ENCODE assay signal across 1 cellular context in genomic region chr5:43042176-43042625, GRCh38.
A peak's percentile ranks its signal among the peaks of the same experiment; 100 is the strongest.
TF ChIP-seq lines count a peak whose summit lies in the region.

No MANE protein-coding gene starts in this region.

TF ChIP-seq in K562, 482 proteins besides CTCF, POLR2A, EP300 and RAD21 (continued from another document and continues in another):
- TF ChIP-seq HNRNPL (IDR thresholded peaks at IDR 0.05; ENCODE audit: low read depth, low read length), result no peak
- no peak for TF ChIP-seq ZNF561 (CRISPR knock-in tag; conservative IDR thresholded peaks at IDR 0.05)
- TF ChIP-seq MITF (IDR thresholded peaks at IDR 0.05), result peak; percentile 18; the same call in 1 of the 2 replicates
- TF ChIP-seq MEIS2 (IDR thresholded peaks at IDR 0.05; ENCODE audit: partially characterized antibody), result no peak
- TF ChIP-seq SETDB1 (IDR thresholded peaks at IDR 0.05; ENCODE audit: low read length), result no peak
- no peak for TF ChIP-seq MCM3 (IDR thresholded peaks at IDR 0.05)
- peak; percentile 12 for TF ChIP-seq TBP (optimal IDR thresholded peaks at IDR 0.05; ENCODE audit: low read depth, low read length)
- TF ChIP-seq TGIF2 (CRISPR knock-in tag; IDR thresholded peaks at IDR 0.05), result no peak
- TF ChIP-seq STAT5A (IDR thresholded peaks at IDR 0.05; ENCODE audit: borderline replicate concordance, low read length), result 0 out of 2 replicates have a peak, but pooled peaks have one; percentile 36
- no peak; the same call in 1 of the 2 replicates for TF ChIP-seq NR1H2 (CRISPR knock-in tag; IDR thresholded peaks at IDR 0.05)
- TF ChIP-seq KAT7 (CRISPR knock-in tag; IDR thresholded peaks at IDR 0.05; ENCODE audit: borderline replicate concordance), result no peak
- TF ChIP-seq BDP1 (IDR thresholded peaks at IDR 0.05; ENCODE audit: insufficient read depth, insufficient read length), result no peak
- TF ChIP-seq ELK3 (CRISPR knock-in tag; IDR thresholded peaks at IDR 0.05), result no peak
- TF ChIP-seq NFATC3 (IDR thresholded peaks at IDR 0.05), result no peak
- TF ChIP-seq HMGN3 (IDR thresholded peaks at IDR 0.05; ENCODE audit: borderline replicate concordance, extremely low read depth, insufficient read length, low read depth, low read length), result peak; percentile 57
- TF ChIP-seq KLF13 (tag; IDR thresholded peaks at IDR 0.05; ENCODE audit: borderline replicate concordance, low read depth), result no peak
- TF ChIP-seq HNRNPK (IDR thresholded peaks at IDR 0.05; ENCODE audit: low read depth, low read length, poor library complexity, severe bottlenecking), result no peak
- no peak for TF ChIP-seq ZNF780A (CRISPR knock-in tag; IDR thresholded peaks at IDR 0.05)
- TF ChIP-seq RBM34 (IDR thresholded peaks at IDR 0.05; ENCODE audit: borderline replicate concordance, insufficient read depth, low read length), result no peak
- TF ChIP-seq ARID3B (CRISPR knock-in tag; IDR thresholded peaks at IDR 0.05; ENCODE audit: borderline replicate concordance), result no peak
- TF ChIP-seq CHD2 (IDR thresholded peaks at IDR 0.05; ENCODE audit: low read depth, low read length), result no peak
- TF ChIP-seq NFXL1 (CRISPR knock-in tag; IDR thresholded peaks at IDR 0.05), result no peak
- no peak for TF ChIP-seq E4F1 (CRISPR knock-in tag; IDR thresholded peaks at IDR 0.05; ENCODE audit: borderline replicate concordance)
- no peak for TF ChIP-seq ZBTB40 (IDR thresholded peaks at IDR 0.05)
- TF ChIP-seq ZBTB40 (CRISPR knock-in tag; IDR thresholded peaks at IDR 0.05), result no peak
- no peak for TF ChIP-seq THRAP3 (IDR thresholded peaks at IDR 0.05; ENCODE audit: borderline replicate concordance)
- TF ChIP-seq ZBTB1 (CRISPR knock-in tag; IDR thresholded peaks at IDR 0.05; ENCODE audit: borderline replicate concordance, low read depth), result no peak
- TF ChIP-seq ZNF407 (IDR thresholded peaks at IDR 0.05; ENCODE audit: low read depth), result no peak; the same call in 1 of the 2 replicates
- no peak for TF ChIP-seq TCFL5 (CRISPR knock-in tag; conservative IDR thresholded peaks at IDR 0.05)
- peak; percentile 92 for TF ChIP-seq ZNF316 (IDR thresholded peaks at IDR 0.05)
- TF ChIP-seq ZNF766 (CRISPR knock-in tag; conservative IDR thresholded peaks at IDR 0.05), result peak; percentile 65; the same call in 1 of the 2 replicates
- peak; percentile 89 for TF ChIP-seq POLR2G (IDR thresholded peaks at IDR 0.05; ENCODE audit: low read depth, low read length)
- no peak for TF ChIP-seq LEF1 (IDR thresholded peaks at IDR 0.05)
- no peak for TF ChIP-seq FOXM1 (IDR thresholded peaks at IDR 0.05; ENCODE audit: low read depth)
- no peak; the same call in 1 of the 2 replicates for TF ChIP-seq FOXM1 (CRISPR knock-in tag; IDR thresholded peaks at IDR 0.05; ENCODE audit: low read depth)
